ENCODE assay signal across 2 cellular contexts in the genomic region with DNA sequence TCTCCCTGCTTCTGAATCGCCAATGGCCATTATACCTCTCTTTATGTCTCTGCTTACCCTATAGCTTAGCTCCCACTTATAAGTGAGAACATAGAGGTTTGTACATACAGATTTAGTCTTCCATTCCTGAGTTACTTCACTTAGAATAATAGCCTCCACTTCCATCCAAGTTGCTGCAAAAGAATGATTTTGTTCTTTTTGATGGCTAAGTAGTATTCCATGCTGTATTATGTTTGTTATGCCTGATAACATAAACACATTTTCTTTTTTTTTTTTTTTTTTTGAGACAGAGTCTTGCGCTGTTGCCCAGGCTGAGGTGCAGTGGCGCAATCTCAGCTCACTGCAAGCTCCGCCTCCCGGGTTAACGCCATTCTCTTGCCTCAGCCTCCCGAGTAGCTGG. TPM values are rescaled to one million over a fixed set of nuclear protein-coding genes. Genes with fewer than 3 reads are reported as not detected.
"Had no signal": no experiment of that assay in that cellular context is flagged by ENCODE, and none has a peak within 500 bp of the region (broad histone marks: within the 10 kb centered on the region; RNA-seq: fewer than 3 reads in every experiment).

No MANE protein-coding gene starts in this region.

RNA-seq across cellular contexts. Expression of a gene that starts 21.1 kb away (rescaled TPM):
- total RNA-seq: RPMI7951, SJCRH30 had no signal
